Comparison of ENCODE assay signal across 20 cellular contexts in genomic region chr13:101799196-101799595, GRCh38.
A peak's percentile ranks its signal among the peaks of the same experiment; 100 is the strongest.
DNase-seq lines count a peak whose midpoint lies in the region; ATAC-seq and TF ChIP-seq lines count a peak whose summit lies in the region.
"Had no signal": no experiment of that assay in that cellular context is flagged by ENCODE, and none has a peak within 500 bp of the region (broad histone marks: within the 10 kb centered on the region; RNA-seq: fewer than 3 reads in every experiment).

No MANE protein-coding gene starts in this region.

- no peaks in the 10 kb centered on the region for H3K9me3 ChIP-seq in DND-41 (ENCODE audit: insufficient read depth, low read length, severe bottlenecking)
- no peaks in the 10 kb centered on the region for H3K9me3 ChIP-seq in OCI-LY7 (ENCODE audit: low read length)
- H3K9me3 ChIP-seq in lower lobe of right lung = no peaks in the 10 kb centered on the region
- H3K9me3 ChIP-seq: BLaER1, Caco-2 had no signal

- H3K27ac Mint-ChIP-seq in WTC11 = peak overlapping the region; percentile 72
- H3K27ac Mint-ChIP-seq: B cell; CD4-positive, CD25-positive, alpha-beta regulatory T cell; CD8-positive, alpha-beta T cell had no signal

- H3K4me1 Mint-ChIP-seq in WTC11 = peaks cover 22% of the 10 kb centered on the region
- H3K4me1 Mint-ChIP-seq: B cell; CD4-positive, CD25-positive, alpha-beta regulatory T cell had no signal

- TF ChIP-seq CTCF in DND-41 (IDR thresholded peaks at IDR 0.05; ENCODE audit: borderline replicate concordance, extremely low read depth, low read length, poor library complexity, severe bottlenecking) (no peak), WTC11 (IDR thresholded peaks at IDR 0.05) (no peak), OCI-LY7 (conservative IDR thresholded peaks at IDR 0.05; ENCODE audit: low read length) (no peak), lower lobe of right lung (IDR thresholded peaks at IDR 0.05) (no peak)

- BruUV-seq in OCI-LY7 (replicated peaks; lab: Mats Ljungman, UMichigan) = no TSS peak

- WGBS in mesendoderm (ENCODE audit: extremely low coverage, insufficient coverage, low lambda C conversion rate) = no CpG with 5 or more reads among the region's 4 CpGs

- H3K79me1 ChIP-seq in mesendoderm (ENCODE audit: low read length) = no peaks in the 10 kb centered on the region

- H3K4ac ChIP-seq in mesendoderm (ENCODE audit: low read depth, low read length) = no peak overlapping the region

- H2BK15ac ChIP-seq in mesendoderm (replicated peaks; ENCODE audit: low read depth) = no peak overlapping the region

- no peak overlapping the region for H3K23ac ChIP-seq in mesendoderm (ENCODE audit: low read length)

- peak overlapping the region; percentile 33; the same call in 1 of the 2 replicates for H2AFZ ChIP-seq in DND-41 (ENCODE audit: low read depth, low read length)
- no peak overlapping the region for H2AFZ ChIP-seq in OCI-LY7 (ENCODE audit: low read length)

- no peaks in the 10 kb centered on the region for H3K36me3 ChIP-seq in DND-41 (ENCODE audit: insufficient read depth, low read length)
- no peaks in the 10 kb centered on the region for H3K36me3 ChIP-seq in mesendoderm (ENCODE audit: control insufficient read depth, insufficient read depth, low read length)
- H3K36me3 ChIP-seq in OCI-LY7 (ENCODE audit: insufficient read depth, low read length) = no peaks in the 10 kb centered on the region
- H3K36me3 ChIP-seq in lower lobe of right lung = no peaks in the 10 kb centered on the region
- H3K36me3 ChIP-seq: BLaER1 had no signal

- DNase-seq in DND-41 = no peak
- peak; percentile 8 for DNase-seq in WTC11 (ENCODE audit: low spot score)
- peak; percentile 19 for DNase-seq in mesendoderm
- DNase-seq in Right ventricle myocardium superior = no peak
- no peak for DNase-seq in OCI-LY7 (ENCODE audit: low spot score)
- DNase-seq in lower lobe of right lung = no peak
- DNase-seq: Caco-2; CD4-positive, CD25-positive, alpha-beta regulatory T cell; CD8-positive, alpha-beta T cell; DMS153; EL; GDM1; GOT3; H7; HCEC 1CT had no signal

- POLR2A ChIA-PET in WTC11 (lab: Charles Lee) (no interaction called here), OCI-LY7 (lab: Charles Lee) (no interaction called here)

- H3K56ac ChIP-seq in mesendoderm (ENCODE audit: low read length) = no peak overlapping the region

- H3K9ac ChIP-seq in DND-41 (ENCODE audit: low read depth, low read length) (no peak overlapping the region), mesendoderm (ENCODE audit: low read length) (no peak overlapping the region)
- H3K9ac ChIP-seq: BLaER1 had no signal

- H4K8ac ChIP-seq in mesendoderm (ENCODE audit: low read depth, low read length) = no peak overlapping the region

- no peak overlapping the region for H2AK5ac ChIP-seq in mesendoderm (ENCODE audit: low read length)

- no peaks in the 10 kb centered on the region for H3K9me2 ChIP-seq in OCI-LY7 (ENCODE audit: insufficient read depth, low read length)

- no peak overlapping the region for H4K5ac ChIP-seq in mesendoderm (ENCODE audit: low read length)

- H3K27ac ChIP-seq in DND-41 (ENCODE audit: low read length) (no peak overlapping the region), mesendoderm (ENCODE audit: low read depth, low read length) (no peak overlapping the region), OCI-LY7 (ENCODE audit: low read depth, low read length, poor library complexity, severe bottlenecking) (no peak overlapping the region), lower lobe of right lung (no peak overlapping the region)
- H3K27ac ChIP-seq: 22Rv1, BLaER1, C4-2B had no signal

- H3K4me2 ChIP-seq in DND-41 (ENCODE audit: insufficient read depth, low read length) (no peak overlapping the region), mesendoderm (ENCODE audit: low read length) (no peak overlapping the region), OCI-LY7 (ENCODE audit: low read length) (no peak overlapping the region)
- H3K4me2 ChIP-seq: BLaER1 had no signal

- ATAC-seq in DND-41 (ENCODE audit: insufficient read depth, low read depth) = no peak
- peak; percentile 91 for ATAC-seq in WTC11
- ATAC-seq in Right ventricle myocardium superior (ENCODE audit: poor library complexity) = no peak
- ATAC-seq in lower lobe of right lung = no peak
- ATAC-seq: CD8-positive, alpha-beta T cell had no signal

- no peak overlapping the region for H2BK5ac ChIP-seq in mesendoderm (ENCODE audit: low read length)

- H2BK120ac ChIP-seq in mesendoderm (ENCODE audit: low read depth, low read length) = no peak overlapping the region

- no peaks in the 10 kb centered on the region for H4K20me1 ChIP-seq in DND-41 (ENCODE audit: insufficient read depth, low read length)
- no peaks in the 10 kb centered on the region for H4K20me1 ChIP-seq in OCI-LY7 (ENCODE audit: insufficient read depth, low read length)
- H4K20me1 ChIP-seq: BLaER1 had no signal

- no peaks in the 10 kb centered on the region for H3K9me3 Mint-ChIP-seq in WTC11
- H3K9me3 Mint-ChIP-seq: CD8-positive, alpha-beta T cell had no signal

- intact Hi-C loops in Right ventricle myocardium superior (cut with DNase I) = no loop called here
- intact Hi-C loops in OCI-LY7 (cut with micrococcal nuclease; ENCODE audit: unreplicated experiment) = no loop called here
- intact Hi-C loops in lower lobe of right lung (cut with DNase I) = loop anchor here (10.0 kb wide), 1 partner anchor 1296 kb away; no protein-coding TSS in a partner anchor

- H3K36me3 Mint-ChIP-seq in WTC11 = no peaks in the 10 kb centered on the region
- H3K36me3 Mint-ChIP-seq: CD4-positive, CD25-positive, alpha-beta regulatory T cell; CD8-positive, alpha-beta T cell had no signal

- no peaks in the 10 kb centered on the region for H3K4me1 ChIP-seq in DND-41 (ENCODE audit: insufficient read depth, low read length)
- H3K4me1 ChIP-seq in mesendoderm (ENCODE audit: control insufficient read depth, low read depth, low read length) = no peaks in the 10 kb centered on the region
- no peaks in the 10 kb centered on the region for H3K4me1 ChIP-seq in OCI-LY7 (ENCODE audit: insufficient read depth, low read length, poor library complexity, severe bottlenecking)
- no peaks in the 10 kb centered on the region for H3K4me1 ChIP-seq in lower lobe of right lung
- H3K4me1 ChIP-seq: BLaER1, Caco-2 had no signal

- no peaks in the 10 kb centered on the region for H3K27me3 Mint-ChIP-seq in WTC11 (ENCODE audit: low read depth)
- H3K27me3 Mint-ChIP-seq: B cell; CD4-positive, CD25-positive, alpha-beta regulatory T cell had no signal

- H3K18ac ChIP-seq in mesendoderm (ENCODE audit: low read length) = no peak overlapping the region

- H3K4me3 ChIP-seq in DND-41 (ENCODE audit: low read depth in 1 of 2, low read length in 2 of 2) = no peak overlapping the region
- no peak overlapping the region for H3K4me3 ChIP-seq in mesendoderm (ENCODE audit: low read length)
- no peak overlapping the region for H3K4me3 ChIP-seq in OCI-LY7 (ENCODE audit: low read depth, low read length, poor library complexity, severe bottlenecking)
- no peak overlapping the region for H3K4me3 ChIP-seq in lower lobe of right lung
- H3K4me3 ChIP-seq: BLaER1, GM12878 had no signal

- peaks cover 4% of the 10 kb centered on the region for H3K27me3 ChIP-seq in DND-41 (ENCODE audit: insufficient read depth, low read length, poor library complexity)
- H3K27me3 ChIP-seq in mesendoderm (ENCODE audit: insufficient read depth, low read length, poor library complexity) = no peaks in the 10 kb centered on the region
- H3K27me3 ChIP-seq in lower lobe of right lung (ENCODE audit: low read depth) = no peaks in the 10 kb centered on the region
- H3K27me3 ChIP-seq: BLaER1 had no signal

- CTCF ChIA-PET in WTC11 (lab: Charles Lee) = no interaction called here
- CTCF ChIA-PET in OCI-LY7 (lab: Charles Lee; ENCODE audit: unreplicated experiment) = no interaction called here

- no peak overlapping the region for H3K4me3 Mint-ChIP-seq in WTC11
- H3K4me3 Mint-ChIP-seq: B cell; CD4-positive, CD25-positive, alpha-beta regulatory T cell; CD8-positive, alpha-beta T cell had no signal

- no peaks in the 10 kb centered on the region for H3K79me2 ChIP-seq in DND-41 (ENCODE audit: insufficient read depth, low read length)
- H3K79me2 ChIP-seq in mesendoderm (ENCODE audit: control insufficient read depth, insufficient read depth, low read length) = no peaks in the 10 kb centered on the region
- no peaks in the 10 kb centered on the region for H3K79me2 ChIP-seq in OCI-LY7 (ENCODE audit: insufficient read depth, low read depth, low read length)

TF ChIP-seq in WTC11, 78 proteins besides CTCF, POLR2A, EP300 and RAD21 (continues in another document):
- TF ChIP-seq ARID4B (CRISPR knock-in tag; IDR thresholded peaks at IDR 0.05; ENCODE audit: borderline replicate concordance) = no peak
- TF ChIP-seq ZNF396 (CRISPR knock-in tag; IDR thresholded peaks at IDR 0.05; ENCODE audit: borderline replicate concordance) = no peak
- TF ChIP-seq ATF3 (CRISPR knock-in tag; conservative IDR thresholded peaks at IDR 0.05) = no peak

Comparison
In these comparisons a context has a peak if more than half of its experiments do, and no peak if none do; other contexts are left out.
1. DNase-seq: peak in WTC11 (single experiment) and mesendoderm (single experiment); none in DND-41 (single experiment), Right ventricle myocardium superior (single experiment), OCI-LY7 (single experiment) and lower lobe of right lung (single experiment).